Comparison of ENCODE assay signal across 18 cellular contexts in genomic region chr6:151093706-151094105, GRCh38.
"Had no signal": no experiment of that assay in that cellular context is flagged by ENCODE, and none has a peak within 500 bp of the region (broad histone marks: within the 10 kb centered on the region; RNA-seq: fewer than 3 reads in every experiment).

No MANE protein-coding gene starts in this region.

- H3K27ac ChIP-seq: dorsolateral prefrontal cortex, parathyroid adenoma, prostate gland, right lobe of liver, tibial nerve, upper lobe of right lung, vagina had no signal

- H3K4me1 Mint-ChIP-seq: stimulated activated memory B cell treated with anti-CD40 and anti-IgM and Interleukin-4, amounts not matched to agents 10 μg/mL and 1 μg/mL and 100 μg/mL, for 72 hours had no signal

- ATAC-seq: esophagus mucosa; left lobe of liver; right lobe of liver; stimulated activated memory B cell treated with anti-CD40 and anti-IgM and Interleukin-4, amounts not matched to agents 10 μg/mL and 1 μg/mL and 100 μg/mL, for 72 hours; upper lobe of right lung had no signal

- H3K27me3 ChIP-seq: dorsolateral prefrontal cortex, right lobe of liver, tibial nerve, upper lobe of right lung, vagina had no signal

- H3K27ac Mint-ChIP-seq: stimulated activated memory B cell treated with anti-CD40 and anti-IgM and Interleukin-4, amounts not matched to agents 10 μg/mL and 1 μg/mL and 100 μg/mL, for 72 hours; stimulated activated naive CD8-positive, alpha-beta T cell treated with anti-CD3 and anti-CD28 coated beads, Interleukin-15, Interleukin-2, amounts not matched to agents 100 ng/mL and 50 ng/mL, for 24 hours had no signal

- H3K9me3 ChIP-seq: prostate gland, right lobe of liver, tibial nerve, upper lobe of right lung, vagina had no signal

- H3K9me3 Mint-ChIP-seq: nephron; stimulated activated memory B cell treated with anti-CD40 and anti-IgM and Interleukin-4, amounts not matched to agents 10 μg/mL and 1 μg/mL and 100 μg/mL, for 72 hours; stimulated activated naive CD8-positive, alpha-beta T cell treated with anti-CD3 and anti-CD28 coated beads, Interleukin-15, Interleukin-2, amounts not matched to agents 100 ng/mL and 50 ng/mL, for 24 hours had no signal

- H2AFZ ChIP-seq: parathyroid adenoma had no signal

- DNase-seq: cortex of kidney; dorsolateral prefrontal cortex; effector CD8-positive, alpha-beta T cell; mammary epithelial cell; midbrain; stimulated activated CD4-positive, alpha-beta T cell treated with anti-CD3 and anti-CD28 coated beads, Interleukin-4, amount 100 ng/mL, for 1 hour; stimulated activated CD8-positive, alpha-beta memory T cell treated with anti-CD3 and anti-CD28 coated beads, Interleukin-4, amount 100 ng/mL, for 48 hours; upper lobe of right lung had no signal

- H3K27me3 Mint-ChIP-seq: stimulated activated memory B cell treated with anti-CD40 and anti-IgM and Interleukin-4, amounts not matched to agents 10 μg/mL and 1 μg/mL and 100 μg/mL, for 72 hours; stimulated activated naive CD8-positive, alpha-beta T cell treated with anti-CD3 and anti-CD28 coated beads, Interleukin-15, Interleukin-2, amounts not matched to agents 100 ng/mL and 50 ng/mL, for 24 hours had no signal

- H3K4me1 ChIP-seq: parathyroid adenoma, prostate gland, upper lobe of right lung, vagina had no signal

- H3K9ac ChIP-seq: parathyroid adenoma had no signal

- H3K79me2 ChIP-seq: parathyroid adenoma had no signal

- H3K4me3 Mint-ChIP-seq: nephron; stimulated activated memory B cell treated with anti-CD40 and anti-IgM and Interleukin-4, amounts not matched to agents 10 μg/mL and 1 μg/mL and 100 μg/mL, for 72 hours; stimulated activated naive CD8-positive, alpha-beta T cell treated with anti-CD3 and anti-CD28 coated beads, Interleukin-15, Interleukin-2, amounts not matched to agents 100 ng/mL and 50 ng/mL, for 24 hours had no signal
